In genomic region chr1:156591432-156592157, GRCh38 we compare ENCODE assay signal across 8 cellular contexts. TPM values are rescaled to one million over a fixed set of nuclear protein-coding genes. Genes with fewer than 3 reads are reported as not detected.
DNase-seq lines count a peak whose midpoint lies in the region; ATAC-seq, FAIRE-seq and TF ChIP-seq lines count a peak whose summit lies in the region.

Gene NAXE, plus strand, starts transcription at chr1:156591776. Its CDS starts 29 bp downstream, at chr1:156591805.

- H3K9ac ChIP-seq in MM.1S (ENCODE audit: low read length) (peak within 1 kb of the TSS; percentile 86), SU-DHL-6 (ENCODE audit: low read length) (peak within 1 kb of the TSS; percentile 90)

- FAIRE-seq in H54 (lab: Jason Lieb, UNC) (no peak), pancreas (lab: Jason Lieb, UNC) (no peak)

- in situ Hi-C loops in G401 (cut with HindIII; ENCODE audit: low sequenced_read_pairs), result no loop called here

- H3K27me3 ChIP-seq in MM.1S (replicated peaks; ENCODE audit: insufficient read depth, low read length) (no peaks in the 10 kb centered on the region), SU-DHL-6 (ENCODE audit: low read length) (no peaks in the 10 kb centered on the region), cardiac muscle cell (no peaks in the 10 kb centered on the region), pancreas (no peaks in the 10 kb centered on the region)

- H3F3A ChIP-seq in MM.1S (ENCODE audit: insufficient read depth, low read length), result peaks cover 35% of the 10 kb centered on the region
- H3F3A ChIP-seq in SU-DHL-6 (ENCODE audit: insufficient read depth), result peaks cover 26% of the 10 kb centered on the region

- peak within 1 kb of the TSS; percentile 37; the same call in 1 of the 2 replicates for H3K27ac ChIP-seq in MM.1S (ENCODE audit: low read length)
- peak within 1 kb of the TSS; percentile 55 for H3K27ac ChIP-seq in SU-DHL-6 (ENCODE audit: low read depth, low read length)
- H3K27ac ChIP-seq in cardiac muscle cell, result peak within 1 kb of the TSS; percentile 84
- H3K27ac ChIP-seq in pancreas, result peak within 1 kb of the TSS; percentile 47 to 76 (median 60)
- peak within 1 kb of the TSS; percentile 79 for H3K27ac ChIP-seq in urinary bladder (ENCODE audit: low read depth)

- H3K9me2 ChIP-seq in MM.1S (replicated peaks; ENCODE audit: insufficient read depth, low read length) (no peaks in the 10 kb centered on the region), SU-DHL-6 (replicated peaks; ENCODE audit: insufficient read depth, low read length) (no peaks in the 10 kb centered on the region)

- H3K4me3 Mint-ChIP-seq in activated naive CD8-positive, alpha-beta T cell treated with anti-CD3 and anti-CD28 coated beads, Interleukin-2, amount 50 U/mL, for 24 hours, result peak within 1 kb of the TSS; percentile 83

- peak within 1 kb of the TSS; percentile 92 for H3K27ac Mint-ChIP-seq in activated naive CD8-positive, alpha-beta T cell treated with anti-CD3 and anti-CD28 coated beads, Interleukin-2, amount 50 U/mL, for 24 hours

- no peaks in the 10 kb centered on the region for H3K9me3 ChIP-seq in MM.1S (replicated peaks; ENCODE audit: insufficient read depth, low read length)
- no peaks in the 10 kb centered on the region for H3K9me3 ChIP-seq in SU-DHL-6 (ENCODE audit: insufficient read depth, low read length)
- H3K9me3 ChIP-seq in cardiac muscle cell (ENCODE audit: low read depth), result no peaks in the 10 kb centered on the region
- H3K9me3 ChIP-seq in pancreas, result no peaks in the 10 kb centered on the region

- no peaks in the 10 kb centered on the region for H3K27me3 Mint-ChIP-seq in activated naive CD8-positive, alpha-beta T cell treated with anti-CD3 and anti-CD28 coated beads, Interleukin-2, amount 50 U/mL, for 24 hours

- H2AFZ ChIP-seq in MM.1S (ENCODE audit: low read length) (peak within 1 kb of the TSS; percentile 87), SU-DHL-6 (ENCODE audit: low read depth, low read length, severe bottlenecking) (peak within 1 kb of the TSS; percentile 68)

- TF ChIP-seq CTCF in MM.1S (IDR thresholded peaks at IDR 0.05; ENCODE audit: low read length) (no peak), SU-DHL-6 (IDR thresholded peaks at IDR 0.05; ENCODE audit: insufficient read depth, low read length, poor library complexity, severe bottlenecking) (no peak), cardiac muscle cell (IDR thresholded peaks at IDR 0.05; ENCODE audit: low read depth, low read length) (no peak), pancreas (IDR thresholded peaks at IDR 0.05) (no peak)

- no peaks in the 10 kb centered on the region for H4K20me1 ChIP-seq in MM.1S (ENCODE audit: insufficient read depth, low read length)
- H4K20me1 ChIP-seq in SU-DHL-6 (ENCODE audit: low read depth, low read length), result no peaks in the 10 kb centered on the region

- H3K9me3 Mint-ChIP-seq in activated naive CD8-positive, alpha-beta T cell treated with anti-CD3 and anti-CD28 coated beads, Interleukin-2, amount 50 U/mL, for 24 hours, result no peaks in the 10 kb centered on the region

- H3K4me1 ChIP-seq in MM.1S (ENCODE audit: low read length), result peaks cover 20% of the 10 kb centered on the region
- peaks cover 5% of the 10 kb centered on the region for H3K4me1 ChIP-seq in cardiac muscle cell (ENCODE audit: low read depth)
- H3K4me1 ChIP-seq in pancreas, result peaks cover 0 to 8% (median 4%) of the 10 kb centered on the region in 3 donors
- no peaks in the 10 kb centered on the region for H3K4me1 ChIP-seq in urinary bladder (ENCODE audit: insufficient read depth)

- H3K4me1 Mint-ChIP-seq in activated naive CD8-positive, alpha-beta T cell treated with anti-CD3 and anti-CD28 coated beads, Interleukin-2, amount 50 U/mL, for 24 hours, result peaks cover 35% of the 10 kb centered on the region

- H3K36me3 ChIP-seq in MM.1S (replicated peaks; ENCODE audit: insufficient read depth, low read length), result peaks cover 3% of the 10 kb centered on the region; the same call in 1 of the 2 replicates
- H3K36me3 ChIP-seq in SU-DHL-6 (ENCODE audit: low read length), result no peaks in the 10 kb centered on the region
- peaks cover 7% of the 10 kb centered on the region for H3K36me3 ChIP-seq in cardiac muscle cell
- H3K36me3 ChIP-seq in pancreas, result peaks cover 0 to 13% (median 0%) of the 10 kb centered on the region in 3 donors
- H3K36me3 ChIP-seq in urinary bladder (ENCODE audit: insufficient read depth), result no peaks in the 10 kb centered on the region

- WGBS in pancreas, 2 donors, result 0 to 1% methylated on average over 48 to 60 of the region's 60 CpGs
- WGBS in urinary bladder, result under 1% methylated on average over 60 of the region's 60 CpGs

- H3K79me2 ChIP-seq in MM.1S (ENCODE audit: low read length) (peaks cover 27% of the 10 kb centered on the region), SU-DHL-6 (ENCODE audit: insufficient read depth, low read length) (peaks cover 5% of the 10 kb centered on the region; the same call in 1 of the 2 replicates)

- intact Hi-C loops in pancreas (cut with DNase I), result no loop called here

- H3K4me3 ChIP-seq in MM.1S (ENCODE audit: low read length) (peak within 1 kb of the TSS; percentile 94), SU-DHL-6 (ENCODE audit: insufficient read depth, low read length, poor library complexity, severe bottlenecking) (peak within 1 kb of the TSS; percentile 80), cardiac muscle cell (peak within 1 kb of the TSS; percentile 83), pancreas (peak within 1 kb of the TSS; percentile 69 to 92 (median 74)), urinary bladder (ENCODE audit: low read depth, low read length) (peak within 1 kb of the TSS; percentile 60)

- peaks cover 19% of the 10 kb centered on the region for H3K36me3 Mint-ChIP-seq in activated naive CD8-positive, alpha-beta T cell treated with anti-CD3 and anti-CD28 coated beads, Interleukin-2, amount 50 U/mL, for 24 hours (ENCODE audit: low read depth)

- TF ChIP-seq POLR2A in H54 (IDR thresholded peaks at IDR 0.05; ENCODE audit: low read depth, low read length), result peak; percentile 90

- ATAC-seq in activated naive CD8-positive, alpha-beta T cell treated with anti-CD3 and anti-CD28 coated beads, Interleukin-2, amount 50 U/mL, for 24 hours, result peak; percentile 88
- peak; percentile 97 to 98 (median 98) for ATAC-seq in pancreas

- H3K4me2 ChIP-seq in MM.1S (ENCODE audit: low read depth, low read length) (peak within 1 kb of the TSS; percentile 91), SU-DHL-6 (ENCODE audit: low read depth, low read length, poor library complexity, severe bottlenecking) (peak within 1 kb of the TSS; percentile 76)

- DNase-seq in G401 (ENCODE audit: low spot score), result peak; percentile 80
- DNase-seq in H54 (ENCODE audit: insufficient read length, low spot score), result peak; percentile 91
- DNase-seq in MM.1S, result peak; percentile 88
- peak; percentile 75 for DNase-seq in activated naive CD8-positive, alpha-beta T cell treated with anti-CD3 and anti-CD28 coated beads, Interleukin-2, amount 50 U/mL, for 24 hours
- peak; percentile 64 to 90 for DNase-seq in cardiac muscle cell (ENCODE audit: low read depth in 1 of 2, low spot score in 1 of 2)
- peak; percentile 64 to 89 (median 75) for DNase-seq in pancreas

RNA-seq across cellular contexts. Expression of gene NAXE, which starts in this region (rescaled TPM):
- total RNA-seq in G401 (2014; rRNA removed; shearing (Covaris generic)), result 103 and 112 TPM in 2 replicates
- 130 and 179 TPM in 2 replicates for total RNA-seq in cardiac muscle cell
- 154 and 166 TPM in 2 replicates for polyA plus RNA-seq in cardiac muscle cell
- 10 to 100 TPM; 23.9 to 38.5 (median 36.1) TPM for total RNA-seq in pancreas
- polyA plus RNA-seq in pancreas, result 10 to 100 TPM; 35.0 to 60.4 TPM
- total RNA-seq in urinary bladder, result 27.3 TPM
- 84.1 TPM for polyA plus RNA-seq in urinary bladder

Comparison
In these comparisons a context has a peak if more than half of its experiments do, and no peak if none do; other contexts are left out.
1. Peak in every context shown above with its lines: DNase-seq, ATAC-seq, H3K4me3 ChIP-seq and H3K27ac ChIP-seq.